9 cellular contexts compared by ENCODE assay signal in the genomic region with DNA sequence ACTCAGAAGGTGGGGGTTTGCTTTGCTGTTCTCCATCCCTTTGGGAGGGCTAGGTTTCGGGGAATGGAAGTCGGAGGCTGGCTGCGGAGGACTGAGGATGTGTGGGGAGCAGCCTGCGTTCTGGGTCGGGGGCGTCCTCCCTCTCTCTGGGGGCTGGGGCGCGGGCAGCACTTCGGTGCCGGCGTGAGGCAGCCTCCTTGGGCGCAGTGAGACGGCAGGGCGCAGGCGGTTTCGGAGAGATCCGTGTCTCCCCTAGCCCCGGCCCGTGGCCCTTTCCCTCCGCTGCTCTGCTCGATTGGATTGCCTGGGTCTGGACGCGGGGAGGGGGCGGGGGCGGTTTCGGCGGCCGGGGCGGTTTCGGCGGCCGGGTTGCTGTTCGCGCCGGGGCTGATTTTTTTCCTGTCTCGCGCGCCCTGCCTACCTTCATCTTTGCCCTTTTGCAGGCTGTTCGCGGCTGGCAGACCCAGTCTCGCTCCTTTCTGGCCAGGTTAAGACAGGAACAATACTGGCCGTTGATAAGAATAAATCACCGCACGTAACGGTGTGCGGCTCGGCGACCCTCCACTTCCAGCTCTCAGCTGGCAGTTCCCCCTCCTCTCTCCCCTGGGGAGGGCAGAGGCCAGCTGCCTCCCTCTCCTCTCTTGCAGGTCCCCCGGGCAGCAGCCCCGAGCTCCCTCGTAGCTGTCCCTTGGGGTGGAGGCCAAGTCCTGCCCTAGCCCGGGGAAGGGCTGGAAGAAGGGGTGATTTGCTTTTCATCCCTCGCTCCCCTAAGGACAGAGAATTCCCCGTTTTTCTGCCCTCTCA. TPM values are rescaled to one million over a fixed set of nuclear protein-coding genes. Genes with fewer than 3 reads are reported as not detected.
DNase-seq lines count a peak whose midpoint lies in the region; ATAC-seq and TF ChIP-seq lines count a peak whose summit lies in the region.
"Had no signal": no experiment of that assay in that cellular context is flagged by ENCODE, and none has a peak within 500 bp of the region (broad histone marks: within the 10 kb centered on the region; RNA-seq: fewer than 3 reads in every experiment).

No MANE protein-coding gene starts in this region.

- no peaks in the 10 kb centered on the region for H3K4me1 ChIP-seq in NT2/D1 (ENCODE audit: insufficient read depth, insufficient read length)

- DNase-seq in ELF-1 (ENCODE audit: low read depth, low spot score) (peak; percentile 57), NT2/D1 (ENCODE audit: low read depth, low spot score) (no peak), epithelial cell of esophagus (ENCODE audit: low read depth) (peak; percentile 39), myocyte (ENCODE audit: low read depth) (peak; percentile 55), medulla oblongata (ENCODE audit: extremely low spot score) (no peak), NAMALWA (ENCODE audit: low spot score) (no peak), MV-4-11 (lab: John Stamatoyannopoulos, UW) (no peak)

- H3K4me3 ChIP-seq in NT2/D1 (ENCODE audit: insufficient read length, low read depth) (peak overlapping the region; percentile 93), epithelial cell of esophagus (ENCODE audit: low read length) (peak overlapping the region; percentile 77)
- H3K4me3 ChIP-seq: K562 had no signal

- no peak for TF ChIP-seq CTCF in epithelial cell of esophagus (IDR thresholded peaks at IDR 0.05; ENCODE audit: insufficient read depth, low read depth, low read length, missing control alignments)

- no peaks in the 10 kb centered on the region for H3K9me3 ChIP-seq in NT2/D1 (ENCODE audit: insufficient read depth, low read length)

- ATAC-seq in HG02938 (IDR thresholded peaks at IDR 0.05; ENCODE audit: unreplicated experiment) = no peak
- ATAC-seq: K562 had no signal

- peak overlapping the region; percentile 96 for H3K9ac ChIP-seq in NT2/D1 (ENCODE audit: insufficient read length, low read depth)

- H3K36me3 ChIP-seq in NT2/D1 (ENCODE audit: insufficient read depth, insufficient read length, low read length) = peaks cover 13% of the 10 kb centered on the region

- peaks cover 24% of the 10 kb centered on the region for H3K27me3 ChIP-seq in NT2/D1 (ENCODE audit: insufficient read depth, insufficient read length)

RNA-seq across cellular contexts. Expression of gene PTPRG, which starts 1.6 kb away (rescaled TPM):
- 23.7 and 28.4 TPM in 2 replicates for total RNA-seq in myocyte
- 7.9 TPM for polyA plus RNA-seq in myocyte (2012)
- polyA plus RNA-seq: K562 had no signal

Comparison
In these comparisons a context has a peak if more than half of its experiments do, and no peak if none do; other contexts are left out.
1. DNase-seq: peak in ELF-1 (single experiment), epithelial cell of esophagus (single experiment) and myocyte (single experiment); none in NT2/D1 (single experiment), medulla oblongata (single experiment), NAMALWA (single experiment) and MV-4-11 (single experiment).